ENCODE assay signal across 8 cellular contexts in the genomic region with DNA sequence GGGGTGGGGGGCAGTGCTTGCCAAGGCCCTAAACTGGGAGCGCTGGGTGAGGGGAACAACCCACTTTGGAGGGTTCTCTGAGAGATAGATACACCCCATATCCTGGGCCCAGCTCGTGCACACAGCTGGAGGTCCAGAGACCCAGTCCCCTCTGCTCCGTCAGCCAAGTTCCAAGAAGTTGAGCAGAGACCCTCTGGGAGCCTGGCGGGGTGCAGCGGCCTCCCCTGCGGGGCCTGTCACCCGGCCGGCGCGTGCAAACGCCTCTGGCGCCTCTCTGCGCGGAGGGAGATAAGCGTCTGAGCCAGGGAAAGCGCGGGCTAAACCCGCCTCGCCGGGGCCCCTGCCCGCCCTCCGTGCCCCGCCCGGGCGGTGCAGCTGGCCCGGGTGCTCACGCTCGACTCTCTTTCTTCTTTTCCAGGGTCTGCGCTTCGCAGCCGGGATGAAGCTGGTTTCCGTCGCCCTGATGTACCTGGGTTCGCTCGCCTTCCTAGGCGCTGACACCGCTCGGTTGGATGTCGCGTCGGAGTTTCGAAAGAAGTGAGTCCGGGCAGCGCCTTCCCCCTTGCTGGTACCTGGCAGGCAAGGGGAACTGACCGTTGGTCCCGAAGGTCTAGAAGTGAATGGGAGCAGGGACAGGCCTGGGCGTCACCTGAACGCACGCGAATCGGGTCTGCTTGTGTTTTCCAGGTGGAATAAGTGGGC. TPM values are rescaled to one million over a fixed set of nuclear protein-coding genes. Genes with fewer than 3 reads are reported as not detected.
DNase-seq lines count a peak whose midpoint lies in the region; ATAC-seq and TF ChIP-seq lines count a peak whose summit lies in the region.

No MANE protein-coding gene starts in this region.

- H3K4me1 ChIP-seq in cardiac muscle cell (ENCODE audit: low read depth), result peaks cover 18% of the 10 kb centered on the region

- H3K4me3 ChIP-seq in cardiac muscle cell, result peak overlapping the region; percentile 68

- no peaks in the 10 kb centered on the region for H3K9me3 ChIP-seq in cardiac muscle cell (ENCODE audit: low read depth)

- H3K27me3 ChIP-seq in cardiac muscle cell, result peaks cover 31% of the 10 kb centered on the region

- H3K36me3 ChIP-seq in cardiac muscle cell, result no peaks in the 10 kb centered on the region

- DNase-seq in ELF-1 (ENCODE audit: low read depth, low spot score) (peak; percentile 65), NCI-H146 (lab: John Stamatoyannopoulos, UW) (peak; percentile 63), cardiac muscle cell (ENCODE audit: low read depth in 1 of 2, low spot score in 1 of 2) (peak; percentile 51 to 70), posterior vena cava (ENCODE audit: low spot score) (peak; percentile 87), AG08395 (ENCODE audit: low spot score) (no peak), SW480 (ENCODE audit: low spot score) (no peak)
- DNase-seq in activated naive CD4-positive, alpha-beta T cell treated with Interleukin-2 at 50 U/mL for 16 hours, result peak; percentile 29

- TF ChIP-seq CTCF in cardiac muscle cell (IDR thresholded peaks at IDR 0.05; ENCODE audit: low read depth, low read length), result no peak

- ATAC-seq in HG03571 (IDR thresholded peaks at IDR 0.05; ENCODE audit: unreplicated experiment), result no peak

- peak overlapping the region; percentile 33 for H3K27ac ChIP-seq in cardiac muscle cell

- intact Hi-C loops in posterior vena cava (cut with DNase I), result loop anchor here (5.0 to 10.0 kb wide), 5 partner anchors 98 to 548 kb away; no protein-coding TSS in a partner anchor

RNA-seq across cellular contexts. Expression of a gene that starts 0.5 kb away (rescaled TPM):
- 79.6 and 144 TPM in 2 replicates for total RNA-seq in cardiac muscle cell
- polyA plus RNA-seq in cardiac muscle cell, result 60.2 and 93.1 TPM in 2 replicates
- total RNA-seq in posterior vena cava, result 10 to 100 TPM; 36.5 to 52.2 TPM

RNA-seq across cellular contexts. Expression of a gene that starts 11.4 kb away (rescaled TPM):
- total RNA-seq in cardiac muscle cell (22.0 and 32.3 TPM in 2 replicates), posterior vena cava (10 to 100 TPM; 53.4 to 58.9 TPM)
- 13.3 and 21.0 TPM in 2 replicates for polyA plus RNA-seq in cardiac muscle cell

Comparison
In these comparisons a context has a peak if more than half of its experiments do, and no peak if none do; other contexts are left out.
1. DNase-seq: peak in ELF-1 (single experiment), NCI-H146 (single experiment), activated naive CD4-positive, alpha-beta T cell treated with Interleukin-2 at 50 U/mL for 16 hours (single experiment), cardiac muscle cell (2 of 2) and posterior vena cava (single experiment); none in AG08395 (single experiment) and SW480 (single experiment).